In genomic region chr17:10718547-10718946, GRCh38 we compare ENCODE assay signal across 22 cellular contexts.
"Had no signal": no experiment of that assay in that cellular context is flagged by ENCODE, and none has a peak within 500 bp of the region (broad histone marks: within the 10 kb centered on the region; RNA-seq: fewer than 3 reads in every experiment).

No MANE protein-coding gene starts in this region.

- ATAC-seq: activated CD4-positive, alpha-beta T cell treated with anti-CD3 and anti-CD28 coated beads for 36 hours; left lung; psoas muscle; right cardiac atrium; stimulated activated naive CD8-positive, alpha-beta T cell treated with anti-CD3 and anti-CD28 coated beads, Interleukin-15, Interleukin-2, amounts not matched to agents 100 U/mL and 50 U/mL, for 24 hours had no signal

- H3K9me3 Mint-ChIP-seq: neural crest cell had no signal

- FAIRE-seq: bronchial epithelial cell, frontal cortex had no signal

- H3K27ac Mint-ChIP-seq: activated CD4-positive, alpha-beta T cell treated with anti-CD3 and anti-CD28 coated beads for 36 hours had no signal

- H3K4me1 Mint-ChIP-seq: neural crest cell had no signal

- DNase-seq: activated CD4-positive, alpha-beta T cell treated with anti-CD3 and anti-CD28 coated beads for 36 hours; activated CD4-positive, alpha-beta T cell treated with anti-CD3 and anti-CD28 coated beads, Interleukin-2, amount 50 U/mL, for 4 hours; activated CD4-positive, CD25-positive, alpha-beta regulatory T cell; activated CD8-positive, alpha-beta memory T cell treated with anti-CD3 and anti-CD28 coated beads for 24 hours; activated gamma-delta T cell; activated naive CD4-positive, alpha-beta T cell treated with anti-CD3 and anti-CD28 coated beads, Interleukin-2, amount 50 U/mL, for 16 hours; anterior cingulate cortex; colonic mucosa; effector CD8-positive, alpha-beta T cell; kidney glomerular epithelial cell; left lung; nucleus accumbens; psoas muscle; right cardiac atrium; stimulated activated CD4-positive, alpha-beta T cell treated with anti-CD3 and anti-CD28 coated beads, Interleukin-2, amount 100 ng/mL, for 48 hours; stimulated activated naive CD8-positive, alpha-beta T cell treated with anti-CD3 and anti-CD28 coated beads, Interleukin-15, Interleukin-2, amounts not matched to agents 100 U/mL and 50 U/mL, for 24 hours; T-helper 1 cell; testis; transverse colon had no signal

- H3K27me3 Mint-ChIP-seq: activated CD4-positive, alpha-beta T cell treated with anti-CD3 and anti-CD28 coated beads for 36 hours had no signal

- H3K4me3 Mint-ChIP-seq: activated CD4-positive, alpha-beta T cell treated with anti-CD3 and anti-CD28 coated beads for 36 hours; neural crest cell had no signal
